Comparison of ENCODE assay signal across 18 cellular contexts in genomic region chr18:25533088-25533676, GRCh38.
DNase-seq lines count a peak whose midpoint lies in the region; ATAC-seq, FAIRE-seq and TF ChIP-seq lines count a peak whose summit lies in the region.
"Had no signal": no experiment of that assay in that cellular context is flagged by ENCODE, and none has a peak within 500 bp of the region (broad histone marks: within the 10 kb centered on the region; RNA-seq: fewer than 3 reads in every experiment).

No MANE protein-coding gene starts in this region.

- H2AFZ ChIP-seq in SU-DHL-6 (ENCODE audit: low read depth, low read length, severe bottlenecking) = no peak overlapping the region

- ATAC-seq in A549 = no peak
- no peak for ATAC-seq in HG03139 (IDR thresholded peaks at IDR 0.05; ENCODE audit: unreplicated experiment)
- ATAC-seq: left lobe of liver had no signal

- H3K27ac ChIP-seq in A549 (no peak overlapping the region), HEK293 (ENCODE audit: extremely low read depth, low read depth, low read length) (no peak overlapping the region), SU-DHL-6 (ENCODE audit: low read depth, low read length) (peak overlapping the region; percentile 23; the same call in 1 of the 2 replicates)
- H3K27ac ChIP-seq: tibial nerve had no signal

- H3K36me3 ChIP-seq in HEK293 (ENCODE audit: control insufficient read depth in 2 of 2, insufficient read depth in 1 of 2, low read length in 2 of 2) (no peaks in the 10 kb centered on the region), SU-DHL-6 (ENCODE audit: low read length) (no peaks in the 10 kb centered on the region; the same call in 1 of the 2 replicates), H7 (replicated peaks; ENCODE audit: control insufficient read depth, insufficient read depth, low read length) (no peaks in the 10 kb centered on the region)
- H3K36me3 ChIP-seq: tibial nerve had no signal

- no peaks in the 10 kb centered on the region for H3K9me2 ChIP-seq in SU-DHL-6 (replicated peaks; ENCODE audit: insufficient read depth, low read length)

- POLR2A ChIA-PET in A549 (lab: Yijun Ruan, JAX) = no interaction called here
- POLR2A ChIA-PET in HEK293 (lab: Yijun Ruan, JAX) = no interaction called here

- no peak for TF ChIP-seq RAD21 in A549 (conservative IDR thresholded peaks at IDR 0.05 in 1 of 2, IDR thresholded peaks at IDR 0.05 in 1 of 2)

- H3K27me3 ChIP-seq in SU-DHL-6 (ENCODE audit: low read length) (no peaks in the 10 kb centered on the region), H7 (ENCODE audit: control insufficient read depth, insufficient read depth, low read length) (no peaks in the 10 kb centered on the region)
- H3K27me3 ChIP-seq: tibial nerve had no signal

- no peaks in the 10 kb centered on the region for H3F3A ChIP-seq in SU-DHL-6 (ENCODE audit: insufficient read depth)

- H3K9ac ChIP-seq in SU-DHL-6 (ENCODE audit: low read length) = no peak overlapping the region

- no peak overlapping the region for H3K4me3 ChIP-seq in A549
- H3K4me3 ChIP-seq in HEK293 (ENCODE audit: low read depth, low read length) = no peak overlapping the region
- no peak overlapping the region for H3K4me3 ChIP-seq in SU-DHL-6 (ENCODE audit: insufficient read depth, low read length, poor library complexity, severe bottlenecking)
- no peak overlapping the region for H3K4me3 ChIP-seq in fibroblast of villous mesenchyme (ENCODE audit: low read depth, low read length)
- H3K4me3 ChIP-seq in H7 (ENCODE audit: insufficient read depth, low read depth, low read length) = no peak overlapping the region
- H3K4me3 ChIP-seq: tibial nerve had no signal

- H4K20me1 ChIP-seq in SU-DHL-6 (ENCODE audit: low read depth, low read length) = no peaks in the 10 kb centered on the region

- DNase-seq in A549 (ENCODE audit: low read depth in 1 of 2, low spot score in 1 of 2) = no peak
- DNase-seq in fibroblast of villous mesenchyme (ENCODE audit: low read depth) = peak; percentile 3
- no peak for DNase-seq in HuH-7 (ENCODE audit: low spot score)
- no peak for DNase-seq in H7
- no peak for DNase-seq in NCI-H226
- DNase-seq: activated CD4-positive, alpha-beta T cell treated with anti-CD3 and anti-CD28 coated beads for 48 hours; effector memory CD4-positive, alpha-beta T cell; HFFc6; NCI-H1092; NCI-H1930; NCI-H446 treated with DMSO at 0.1 percent for 48 hours; Right ventricle myocardium superior had no signal

- TF ChIP-seq CTCF in A549 (IDR thresholded peaks at IDR 0.05) = no peak
- TF ChIP-seq CTCF in HEK293 (tag by site-specific recombination; IDR thresholded peaks at IDR 0.05) = no peak
- TF ChIP-seq CTCF in SU-DHL-6 (IDR thresholded peaks at IDR 0.05; ENCODE audit: insufficient read depth, low read length, poor library complexity, severe bottlenecking) = no peak
- TF ChIP-seq CTCF in fibroblast of villous mesenchyme (IDR thresholded peaks at IDR 0.05; ENCODE audit: insufficient read depth, low read depth, low read length) = no peak

- no peak overlapping the region for H3K4me2 ChIP-seq in A549
- H3K4me2 ChIP-seq in SU-DHL-6 (ENCODE audit: low read depth, low read length, poor library complexity, severe bottlenecking) = no peak overlapping the region

- CTCF ChIA-PET in A549 (lab: Yijun Ruan, JAX) (no interaction called here), HEK293 (lab: Yijun Ruan, JAX) (interaction anchor here (0.7 to 1.0 kb wide), 2 partner anchors 333 to 732 kb away, joined by 3 read pairs; no protein-coding TSS in a partner anchor)

- 32% methylated on average over 9 of the region's 9 CpGs for WGBS in A549 (ENCODE audit: missing lambda C conversion rate)

- H3K79me2 ChIP-seq in SU-DHL-6 (ENCODE audit: insufficient read depth, low read length) = no peaks in the 10 kb centered on the region

- no peak for FAIRE-seq in A549 (lab: Jason Lieb, UNC)
- FAIRE-seq: TTC549 had no signal

- H3K4me1 ChIP-seq in A549 (no peaks in the 10 kb centered on the region), HEK293 (ENCODE audit: control insufficient read depth, insufficient read depth, low read length) (no peaks in the 10 kb centered on the region)
- H3K4me1 ChIP-seq: tibial nerve had no signal

- no peak for TF ChIP-seq POLR2A in A549 (IDR thresholded peaks at IDR 0.05; ENCODE audit: low read length)

- no peak for TF ChIP-seq EP300 in A549 (IDR thresholded peaks at IDR 0.05)

- H3K9me3 ChIP-seq in A549 (no peaks in the 10 kb centered on the region), HEK293 (ENCODE audit: control insufficient read depth, insufficient read depth, low read depth, low read length) (no peaks in the 10 kb centered on the region), SU-DHL-6 (ENCODE audit: insufficient read depth, low read length) (no peaks in the 10 kb centered on the region)
- H3K9me3 ChIP-seq: tibial nerve had no signal

TF ChIP-seq in A549, 52 proteins besides CTCF, POLR2A, EP300 and RAD21:
- no peak for TF ChIP-seq EHMT2 (IDR thresholded peaks at IDR 0.05; ENCODE audit: low read depth)
- TF ChIP-seq, protein P1, sequence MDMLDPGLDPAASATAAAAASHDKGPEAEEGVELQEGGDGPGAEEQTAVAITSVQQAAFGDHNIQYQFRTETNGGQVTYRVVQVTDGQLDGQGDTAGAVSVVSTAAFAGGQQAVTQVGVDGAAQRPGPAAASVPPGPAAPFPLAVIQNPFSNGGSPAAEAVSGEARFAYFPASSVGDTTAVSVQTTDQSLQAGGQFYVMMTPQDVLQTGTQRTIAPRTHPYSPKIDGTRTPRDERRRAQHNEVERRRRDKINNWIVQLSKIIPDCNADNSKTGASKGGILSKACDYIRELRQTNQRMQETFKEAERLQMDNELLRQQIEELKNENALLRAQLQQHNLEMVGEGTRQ (IDR thresholded peaks at IDR 0.05) = no peak
- TF ChIP-seq POLR2AphosphoS2 (conservative IDR thresholded peaks at IDR 0.05; ENCODE audit: low read length) = no peak
- peak; percentile 29 for TF ChIP-seq ZFP36 (IDR thresholded peaks at IDR 0.05; ENCODE audit: borderline replicate concordance, partially characterized antibody)

TF ChIP-seq in HEK293, 187 proteins besides CTCF, POLR2A, EP300 and RAD21:
- TF ChIP-seq ZBTB26 (tag by site-specific recombination; optimal IDR thresholded peaks at IDR 0.05) = no peak
- TF ChIP-seq ZNF433 (tag by site-specific recombination; IDR thresholded peaks at IDR 0.05; ENCODE audit: low read depth) = no peak
- TF ChIP-seq ELK4 (IDR thresholded peaks at IDR 0.05; ENCODE audit: borderline replicate concordance, low read depth, low read length) = no peak
- no peak for TF ChIP-seq ZBTB8A (tag by site-specific recombination; IDR thresholded peaks at IDR 0.05)
- TF ChIP-seq, protein P2, sequence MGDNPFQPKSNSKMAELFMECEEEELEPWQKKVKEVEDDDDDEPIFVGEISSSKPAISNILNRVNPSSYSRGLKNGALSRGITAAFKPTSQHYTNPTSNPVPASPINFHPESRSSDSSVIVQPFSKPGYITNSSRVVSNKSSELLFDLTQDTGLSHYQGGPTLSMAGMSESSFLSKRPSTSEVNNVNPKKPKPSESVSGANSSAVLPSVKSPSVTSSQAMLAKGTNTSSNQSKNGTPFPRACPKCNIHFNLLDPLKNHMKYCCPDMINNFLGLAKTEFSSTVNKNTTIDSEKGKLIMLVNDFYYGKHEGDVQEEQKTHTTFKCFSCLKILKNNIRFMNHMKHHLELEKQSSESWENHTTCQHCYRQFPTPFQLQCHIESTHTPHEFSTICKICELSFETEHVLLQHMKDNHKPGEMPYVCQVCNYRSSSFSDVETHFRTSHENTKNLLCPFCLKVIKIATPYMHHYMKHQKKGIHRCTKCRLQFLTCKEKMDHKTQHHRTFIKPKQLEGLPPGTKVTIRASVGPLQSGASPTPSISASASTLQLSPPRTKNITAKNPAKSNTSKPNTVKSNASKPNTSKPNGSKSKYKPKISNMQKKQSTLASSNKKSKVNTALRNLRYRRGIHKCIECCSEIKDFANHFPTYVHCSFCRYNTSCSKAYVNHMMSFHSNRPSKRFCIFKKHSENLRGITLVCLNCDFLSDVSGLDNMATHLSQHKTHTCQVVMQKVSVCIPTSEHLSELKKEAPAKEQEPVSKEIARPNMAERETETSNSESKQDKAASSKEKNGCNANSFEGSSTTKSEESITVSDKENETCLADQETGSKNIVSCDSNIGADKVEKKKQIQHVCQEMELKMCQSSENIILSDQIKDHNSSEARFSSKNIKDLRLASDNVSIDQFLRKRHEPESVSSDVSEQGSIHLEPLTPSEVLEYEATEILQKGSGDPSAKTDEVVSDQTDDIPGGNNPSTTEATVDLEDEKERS (tag by site-specific recombination; IDR thresholded peaks at IDR 0.05) = no peak
- no peak for TF ChIP-seq ZNF768 (tag by site-specific recombination; IDR thresholded peaks at IDR 0.05)
- peak; percentile 74; the same call in 1 of the 2 replicates for TF ChIP-seq TRIM28 (IDR thresholded peaks at IDR 0.05; ENCODE audit: borderline replicate concordance, low read length)
- TF ChIP-seq ZNF132 (tag by site-specific recombination; IDR thresholded peaks at IDR 0.05; ENCODE audit: borderline replicate concordance) = no peak
- peak; percentile 90 for TF ChIP-seq SETDB1 (IDR thresholded peaks at IDR 0.05; ENCODE audit: insufficient read length, low read length)
- TF ChIP-seq SCRT2 (tag by site-specific recombination; IDR thresholded peaks at IDR 0.05) = no peak
